8 cellular contexts compared by ENCODE assay signal in the genomic region with DNA sequence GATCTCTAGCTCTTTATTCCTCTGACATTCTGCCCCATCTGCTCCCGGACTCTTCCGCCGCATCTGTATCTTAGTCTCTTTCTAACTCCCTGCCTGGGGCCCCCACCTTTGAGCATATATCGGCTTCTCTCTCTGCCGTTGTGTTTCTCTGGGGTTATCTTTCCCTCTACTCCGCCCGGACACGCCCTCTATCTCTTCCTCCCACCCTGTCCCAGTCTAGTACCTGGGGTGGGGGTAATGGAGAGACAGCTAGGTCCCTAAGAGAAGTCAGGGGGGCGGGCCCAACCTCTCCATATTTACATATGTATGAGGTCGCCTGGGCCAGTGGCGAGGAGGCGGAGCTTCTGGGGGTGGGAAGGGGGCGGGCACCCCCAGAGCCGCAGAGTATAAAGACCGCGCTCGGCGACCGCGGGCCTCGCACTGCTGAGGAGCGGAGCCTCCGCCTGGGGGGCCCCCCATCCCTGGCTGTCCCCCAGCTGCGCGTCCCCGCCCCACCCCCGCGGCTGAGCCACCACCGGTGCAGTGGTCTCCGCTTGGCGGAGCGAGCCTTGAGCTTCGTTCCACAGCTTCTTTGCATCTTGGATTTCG. TPM values are rescaled to one million over a fixed set of nuclear protein-coding genes. Genes with fewer than 3 reads are reported as not detected.
A peak's percentile ranks its signal among the peaks of the same experiment; 100 is the strongest.
DNase-seq lines count a peak whose midpoint lies in the region; ATAC-seq and TF ChIP-seq lines count a peak whose summit lies in the region.

A gene with protein sequence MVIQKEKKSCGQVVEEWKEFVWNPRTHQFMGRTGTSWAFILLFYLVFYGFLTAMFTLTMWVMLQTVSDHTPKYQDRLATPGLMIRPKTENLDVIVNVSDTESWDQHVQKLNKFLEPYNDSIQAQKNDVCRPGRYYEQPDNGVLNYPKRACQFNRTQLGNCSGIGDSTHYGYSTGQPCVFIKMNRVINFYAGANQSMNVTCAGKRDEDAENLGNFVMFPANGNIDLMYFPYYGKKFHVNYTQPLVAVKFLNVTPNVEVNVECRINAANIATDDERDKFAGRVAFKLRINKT (plus strand): TSS at position 418 of the 588 bp plus-strand sequence. CDS start 593 bp downstream, outside the sequence.

- TF ChIP-seq CTCF in endothelial cell (IDR thresholded peaks at IDR 0.05; ENCODE audit: unreplicated experiment) (no peak), mucosa of descending colon (IDR thresholded peaks at IDR 0.05) (no peak)

- intact Hi-C loops in mucosa of descending colon (cut with DNase I, micrococcal nuclease): no loop called here

- no peaks in the 10 kb centered on the region for H3K36me3 ChIP-seq in mucosa of descending colon (ENCODE audit: low read depth)

- H3K27ac Mint-ChIP-seq in endothelial cell (ENCODE audit: unreplicated experiment): peak within 1 kb of the TSS; percentile 1

- H3K4me1 ChIP-seq in mucosa of descending colon (ENCODE audit: low read depth): peaks cover 11% of the 10 kb centered on the region

- DNase-seq in NCI-H1417 (lab: John Stamatoyannopoulos, UW): peak; percentile 12 to 71 (median 56)
- no peak for DNase-seq in NCI-H1417 treated with DMSO at 0.1 percent for 48 hours (lab: John Stamatoyannopoulos, UW)
- DNase-seq in NCI-H524 treated with DMSO at 0.1 percent for 48 hours (lab: John Stamatoyannopoulos, UW): peak; percentile 18
- peak; percentile 79 for DNase-seq in activated CD8-positive, alpha-beta memory T cell treated with anti-CD3 and anti-CD28 coated beads, Interleukin-2, amount 50 U/mL, for 48 hours
- DNase-seq in endothelial cell (ENCODE audit: low spot score): peak; percentile 64
- peak; percentile 72 to 79 (median 75) for DNase-seq in mucosa of descending colon
- peak; percentile 57 to 69 for DNase-seq in stimulated activated CD8-positive, alpha-beta memory T cell treated with anti-CD3 and anti-CD28 coated beads, Interleukin-2, amount 100 ng/mL, for 1 hour (ENCODE audit: low read depth in 2 of 2)

- H3K27me3 Mint-ChIP-seq in endothelial cell (ENCODE audit: unreplicated experiment): peaks cover 24% of the 10 kb centered on the region

- no peaks in the 10 kb centered on the region for H3K9me3 Mint-ChIP-seq in endothelial cell (ENCODE audit: unreplicated experiment)

- H3K4me3 ChIP-seq in mucosa of descending colon: no peak within 1 kb of the TSS

- no peaks in the 10 kb centered on the region for H3K9me3 ChIP-seq in mucosa of descending colon

- ATAC-seq in mucosa of descending colon: peak; percentile 86
- ATAC-seq in HG03159 (IDR thresholded peaks at IDR 0.05; ENCODE audit: unreplicated experiment): no peak

- peaks cover 18% of the 10 kb centered on the region for H3K36me3 Mint-ChIP-seq in endothelial cell (ENCODE audit: low read depth, unreplicated experiment)

- peak within 1 kb of the TSS; percentile 88 for H3K4me3 Mint-ChIP-seq in endothelial cell (ENCODE audit: unreplicated experiment)

- peaks cover 26% of the 10 kb centered on the region for H3K4me1 Mint-ChIP-seq in endothelial cell (ENCODE audit: unreplicated experiment)

RNA-seq across cellular contexts. Expression of the gene that starts here (rescaled TPM):
- total RNA-seq in endothelial cell (ENCODE audit: unreplicated experiment) (10.4 TPM), mucosa of descending colon (1 to 10 TPM in 1 of 3 donors, under 1 TPM in 2; 0.41 to 8.7 (median 0.67) TPM)
